14 cellular contexts compared by ENCODE assay signal in the genomic region with DNA sequence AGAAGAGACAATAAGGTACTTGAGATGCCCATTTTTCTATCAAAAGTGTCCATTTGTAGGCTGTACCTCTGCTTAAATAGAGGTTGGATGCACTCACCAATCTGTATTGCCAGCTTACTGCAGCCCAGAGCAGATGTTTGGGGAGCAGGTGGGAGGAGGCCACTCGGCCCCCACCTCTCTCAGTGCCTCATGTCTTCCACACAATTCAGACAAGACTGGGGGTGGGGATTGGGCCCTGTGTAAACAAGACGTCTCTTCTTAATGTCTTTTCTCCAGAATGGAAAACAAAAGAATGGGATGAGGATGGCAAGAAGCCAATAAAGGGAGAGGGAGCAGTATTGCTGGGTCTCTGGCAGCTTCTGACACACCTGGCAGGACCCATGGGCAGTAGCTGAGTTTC.
DNase-seq lines count a peak whose midpoint lies in the region; ATAC-seq and TF ChIP-seq lines count a peak whose summit lies in the region.
"Had no signal": no experiment of that assay in that cellular context is flagged by ENCODE, and none has a peak within 500 bp of the region (broad histone marks: within the 10 kb centered on the region; RNA-seq: fewer than 3 reads in every experiment).

No MANE protein-coding gene starts in this region.

- H3K4me3 Mint-ChIP-seq in GM23338: no peak overlapping the region
- H3K4me3 Mint-ChIP-seq: CD4-positive, alpha-beta memory T cell; T-cell had no signal

- no peaks in the 10 kb centered on the region for H3K27me3 Mint-ChIP-seq in GM23338 (ENCODE audit: insufficient read depth, low read depth, poor library complexity)
- H3K27me3 Mint-ChIP-seq: CD4-positive, alpha-beta memory T cell; T-cell had no signal

- no peaks in the 10 kb centered on the region for H3F3A ChIP-seq in GM23338 (replicated peaks; ENCODE audit: low read depth)

- H3K4me1 Mint-ChIP-seq in GM23338: peaks cover 15% of the 10 kb centered on the region

- H3K27ac ChIP-seq in gastroesophageal sphincter (peak overlapping the region; percentile 92 to 97 (median 93)), uterus (peak overlapping the region; percentile 91), GM23338 (ENCODE audit: low read depth) (no peak overlapping the region), suprapubic skin (no peak overlapping the region)
- H3K27ac ChIP-seq: hepatocyte had no signal

- no peaks in the 10 kb centered on the region for H3K9me3 ChIP-seq in gastroesophageal sphincter
- H3K9me3 ChIP-seq in uterus: no peaks in the 10 kb centered on the region
- no peaks in the 10 kb centered on the region for H3K9me3 ChIP-seq in suprapubic skin

- TF ChIP-seq POLR2A in gastroesophageal sphincter (IDR thresholded peaks at IDR 0.05) (no peak), uterus (IDR thresholded peaks at IDR 0.05) (no peak), suprapubic skin (IDR thresholded peaks at IDR 0.05) (no peak)

- H3K4me1 ChIP-seq in gastroesophageal sphincter (peaks cover 16 to 70% (median 31%) of the 10 kb centered on the region in 3 donors), uterus (peaks cover 7 to 11% of the 10 kb centered on the region in 2 donors), GM23338 (ENCODE audit: insufficient read depth) (peaks cover 10% of the 10 kb centered on the region; the same call in 1 of the 2 replicates), suprapubic skin (peaks cover 25% of the 10 kb centered on the region)

- WGBS in gastroesophageal sphincter (ENCODE audit: low coverage in 1 of 2), 2 donors: 13 to 22% methylated on average over 2 of the region's 2 CpGs
- WGBS in suprapubic skin: 49% methylated on average over 2 of the region's 2 CpGs

- H3K4me2 ChIP-seq in GM23338: no peak overlapping the region
- H3K4me2 ChIP-seq: hepatocyte had no signal

- H2AFZ ChIP-seq in GM23338: no peak overlapping the region
- H2AFZ ChIP-seq: hepatocyte had no signal

- H3K36me3 Mint-ChIP-seq in GM23338 (ENCODE audit: low read depth): no peaks in the 10 kb centered on the region
- H3K36me3 Mint-ChIP-seq: CD4-positive, alpha-beta memory T cell had no signal

- H3K27me3 ChIP-seq in gastroesophageal sphincter (no peaks in the 10 kb centered on the region), uterus (no peaks in the 10 kb centered on the region), GM23338 (ENCODE audit: insufficient read depth) (no peaks in the 10 kb centered on the region), suprapubic skin (no peaks in the 10 kb centered on the region)
- H3K27me3 ChIP-seq: hepatocyte had no signal

- TF ChIP-seq CTCF in gastroesophageal sphincter (IDR thresholded peaks at IDR 0.05) (no peak), uterus (IDR thresholded peaks at IDR 0.05) (no peak), GM23338 (conservative IDR thresholded peaks at IDR 0.05; ENCODE audit: low read depth in 2 of 2) (no peak), suprapubic skin (IDR thresholded peaks at IDR 0.05) (no peak)

- ATAC-seq in gastroesophageal sphincter: no peak
- no peak for ATAC-seq in GM23338
- no peak for ATAC-seq in GM18502 (IDR thresholded peaks at IDR 0.05; ENCODE audit: poor library complexity, unreplicated experiment)
- ATAC-seq: T-cell had no signal

- intact Hi-C loops in uterus (cut with DNase I; ENCODE audit: low total_unique reads): no loop called here

- no peak for TF ChIP-seq EP300 in gastroesophageal sphincter (IDR thresholded peaks at IDR 0.05)
- no peak for TF ChIP-seq EP300 in suprapubic skin (IDR thresholded peaks at IDR 0.05)

- no peaks in the 10 kb centered on the region for H4K20me1 ChIP-seq in GM23338 (replicated peaks; ENCODE audit: insufficient read depth)

- H3K36me3 ChIP-seq in gastroesophageal sphincter (no peaks in the 10 kb centered on the region), uterus (no peaks in the 10 kb centered on the region), GM23338 (ENCODE audit: insufficient read depth) (no peaks in the 10 kb centered on the region), suprapubic skin (no peaks in the 10 kb centered on the region)

- DNase-seq in NCI-H2107 treated with DMSO at 0.1 percent for 48 hours (lab: John Stamatoyannopoulos, UW; ENCODE audit: unreplicated experiment): peak; percentile 34
- no peak for DNase-seq in NCI-H2107 (lab: John Stamatoyannopoulos, UW)
- peak; percentile 100 for DNase-seq in NCI-H69 (lab: John Stamatoyannopoulos, UW)
- no peak for DNase-seq in uterus
- DNase-seq in GM23338 (ENCODE audit: low spot score): no peak
- no peak for DNase-seq in suprapubic skin (ENCODE audit: low spot score in 2 of 2)
- DNase-seq: activated effector memory CD4-positive, alpha-beta T cell treated with anti-CD3 and anti-CD28 coated beads, Interleukin-2, amount 50 U/mL, for 16 hours; CD4-positive, alpha-beta memory T cell; NCI-H526 treated with DMSO at 0.1 percent for 48 hours; RPMI8226; T-cell had no signal

- no peaks in the 10 kb centered on the region for H3K79me2 ChIP-seq in GM23338 (replicated peaks; ENCODE audit: insufficient read depth)

- H3K9me2 ChIP-seq in GM23338 (ENCODE audit: insufficient read depth): 0 out of 2 replicates have a peak, but pooled peaks cover 3% of the 10 kb centered on the region

- no peak overlapping the region for H3K4me3 ChIP-seq in gastroesophageal sphincter
- no peak overlapping the region for H3K4me3 ChIP-seq in uterus
- no peak overlapping the region for H3K4me3 ChIP-seq in GM23338
- no peak overlapping the region for H3K4me3 ChIP-seq in suprapubic skin
- H3K4me3 ChIP-seq: hepatocyte had no signal

- no peak overlapping the region; the same call in 1 of the 2 replicates for H3K27ac Mint-ChIP-seq in GM23338
- H3K27ac Mint-ChIP-seq: T-cell had no signal

- no peaks in the 10 kb centered on the region for H3K9me3 Mint-ChIP-seq in GM23338
- H3K9me3 Mint-ChIP-seq: CD4-positive, alpha-beta memory T cell; T-cell had no signal

TF ChIP-seq in GM23338, 12 proteins besides CTCF, POLR2A, EP300 and RAD21 (continues in another document):
- TF ChIP-seq, protein P1, sequence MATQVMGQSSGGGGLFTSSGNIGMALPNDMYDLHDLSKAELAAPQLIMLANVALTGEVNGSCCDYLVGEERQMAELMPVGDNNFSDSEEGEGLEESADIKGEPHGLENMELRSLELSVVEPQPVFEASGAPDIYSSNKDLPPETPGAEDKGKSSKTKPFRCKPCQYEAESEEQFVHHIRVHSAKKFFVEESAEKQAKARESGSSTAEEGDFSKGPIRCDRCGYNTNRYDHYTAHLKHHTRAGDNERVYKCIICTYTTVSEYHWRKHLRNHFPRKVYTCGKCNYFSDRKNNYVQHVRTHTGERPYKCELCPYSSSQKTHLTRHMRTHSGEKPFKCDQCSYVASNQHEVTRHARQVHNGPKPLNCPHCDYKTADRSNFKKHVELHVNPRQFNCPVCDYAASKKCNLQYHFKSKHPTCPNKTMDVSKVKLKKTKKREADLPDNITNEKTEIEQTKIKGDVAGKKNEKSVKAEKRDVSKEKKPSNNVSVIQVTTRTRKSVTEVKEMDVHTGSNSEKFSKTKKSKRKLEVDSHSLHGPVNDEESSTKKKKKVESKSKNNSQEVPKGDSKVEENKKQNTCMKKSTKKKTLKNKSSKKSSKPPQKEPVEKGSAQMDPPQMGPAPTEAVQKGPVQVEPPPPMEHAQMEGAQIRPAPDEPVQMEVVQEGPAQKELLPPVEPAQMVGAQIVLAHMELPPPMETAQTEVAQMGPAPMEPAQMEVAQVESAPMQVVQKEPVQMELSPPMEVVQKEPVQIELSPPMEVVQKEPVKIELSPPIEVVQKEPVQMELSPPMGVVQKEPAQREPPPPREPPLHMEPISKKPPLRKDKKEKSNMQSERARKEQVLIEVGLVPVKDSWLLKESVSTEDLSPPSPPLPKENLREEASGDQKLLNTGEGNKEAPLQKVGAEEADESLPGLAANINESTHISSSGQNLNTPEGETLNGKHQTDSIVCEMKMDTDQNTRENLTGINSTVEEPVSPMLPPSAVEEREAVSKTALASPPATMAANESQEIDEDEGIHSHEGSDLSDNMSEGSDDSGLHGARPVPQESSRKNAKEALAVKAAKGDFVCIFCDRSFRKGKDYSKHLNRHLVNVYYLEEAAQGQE (IDR thresholded peaks at IDR 0.05; ENCODE audit: unreplicated experiment): no peak
- TF ChIP-seq STAT1 (IDR thresholded peaks at IDR 0.05; ENCODE audit: unreplicated experiment) (no peak), EZH2phosphoT487 (IDR thresholded peaks at IDR 0.05; ENCODE audit: unreplicated experiment) (no peak), ETS1 (IDR thresholded peaks at IDR 0.05) (no peak), EZH2 (IDR thresholded peaks at IDR 0.05; ENCODE audit: low read depth, unreplicated experiment) (no peak), JUNB (IDR thresholded peaks at IDR 0.05; ENCODE audit: unreplicated experiment) (no peak), NANOG (IDR thresholded peaks at IDR 0.05; ENCODE audit: borderline replicate concordance) (no peak), ZNF331 (CRISPR knock-in tag; IDR thresholded peaks at IDR 0.05; ENCODE audit: low read depth) (no peak)

Comparison
In these comparisons a context has a peak if more than half of its experiments do, and no peak if none do; other contexts are left out.
1. DNase-seq: peak in NCI-H2107 treated with DMSO at 0.1 percent for 48 hours (single experiment) and NCI-H69 (single experiment); none in NCI-H2107 (single experiment), uterus (0 of 2), GM23338 (single experiment) and suprapubic skin (0 of 2).
2. H3K27ac ChIP-seq: peak in gastroesophageal sphincter (4 of 4) and uterus (2 of 2); none in GM23338 (single experiment) and suprapubic skin (single experiment).